Comparison of ENCODE assay signal across 10 cellular contexts in genomic region chr12:7667025-7667575, GRCh38. TPM values are rescaled to one million over a fixed set of nuclear protein-coding genes. Genes with fewer than 3 reads are reported as not detected.
DNase-seq lines count a peak whose midpoint lies in the region; ATAC-seq and TF ChIP-seq lines count a peak whose summit lies in the region.
"Had no signal": no experiment of that assay in that cellular context is flagged by ENCODE, and none has a peak within 500 bp of the region (broad histone marks: within the 10 kb centered on the region; RNA-seq: fewer than 3 reads in every experiment).

No MANE protein-coding gene starts in this region.

- H3K36me3 ChIP-seq in H7 (replicated peaks; ENCODE audit: control insufficient read depth, insufficient read depth, low read length), result no peaks in the 10 kb centered on the region

- TF ChIP-seq CTCF in AG10803 (conservative IDR thresholded peaks at IDR 0.05; ENCODE audit: low read length) (peak; percentile 53), fibroblast of mammary gland (conservative IDR thresholded peaks at IDR 0.05; ENCODE audit: control insufficient read depth, insufficient read depth, low read depth, low read length) (peak; percentile 50)

- no peaks in the 10 kb centered on the region for H3K27me3 ChIP-seq in H7 (ENCODE audit: control insufficient read depth, insufficient read depth, low read length)

- DNase-seq in AG10803 (ENCODE audit: low read depth), result peak; percentile 24
- DNase-seq in H7, result peak; percentile 65
- DNase-seq in OCI-M1 (lab: John Stamatoyannopoulos, UW), result peak; percentile 70
- peak; percentile 44 for DNase-seq in fibroblast of mammary gland (ENCODE audit: low read depth)
- DNase-seq in ecto neural progenitor cell (ENCODE audit: low spot score), result no peak
- DNase-seq in putamen (ENCODE audit: low spot score), result no peak
- DNase-seq: DMS79 had no signal

- no peak overlapping the region for H3K4me3 ChIP-seq in AG10803 (ENCODE audit: low read length)
- no peak overlapping the region for H3K4me3 ChIP-seq in H7 (ENCODE audit: insufficient read depth, low read depth, low read length)
- H3K4me3 ChIP-seq in fibroblast of mammary gland (ENCODE audit: control insufficient read depth, low read depth, low read length), result no peak overlapping the region

- ATAC-seq in HG03520 (IDR thresholded peaks at IDR 0.05; ENCODE audit: unreplicated experiment) (no peak), HG02970 (IDR thresholded peaks at IDR 0.05; ENCODE audit: low FRiP score, unreplicated experiment) (no peak)

RNA-seq across cellular contexts. Expression of gene APOBEC1, which starts 1.4 kb away (rescaled TPM):
- not detected in 2 replicates for total RNA-seq in H7 (2014; rRNA removed; shearing (Covaris generic))
- total RNA-seq: lower leg skin had no signal

RNA-seq across cellular contexts. Expression of gene GDF3, which starts 28.5 kb away (rescaled TPM):
- 144 and 172 TPM in 2 replicates for total RNA-seq in H7 (2014; rRNA removed; shearing (Covaris generic))
- total RNA-seq: lower leg skin had no signal

RNA-seq across cellular contexts. Expression of gene DPPA3, which starts 44.1 kb away (rescaled TPM):
- 3.0 and 3.4 TPM in 2 replicates for total RNA-seq in H7 (2014; rRNA removed; shearing (Covaris generic))
- total RNA-seq: lower leg skin had no signal

Comparison
In these comparisons a context has a peak if more than half of its experiments do, and no peak if none do; other contexts are left out.
1. DNase-seq: peak in AG10803 (single experiment), H7 (single experiment), OCI-M1 (single experiment) and fibroblast of mammary gland (single experiment); none in ecto neural progenitor cell (single experiment) and putamen (single experiment).